ENCODE assay signal across 18 cellular contexts in the genomic region with DNA sequence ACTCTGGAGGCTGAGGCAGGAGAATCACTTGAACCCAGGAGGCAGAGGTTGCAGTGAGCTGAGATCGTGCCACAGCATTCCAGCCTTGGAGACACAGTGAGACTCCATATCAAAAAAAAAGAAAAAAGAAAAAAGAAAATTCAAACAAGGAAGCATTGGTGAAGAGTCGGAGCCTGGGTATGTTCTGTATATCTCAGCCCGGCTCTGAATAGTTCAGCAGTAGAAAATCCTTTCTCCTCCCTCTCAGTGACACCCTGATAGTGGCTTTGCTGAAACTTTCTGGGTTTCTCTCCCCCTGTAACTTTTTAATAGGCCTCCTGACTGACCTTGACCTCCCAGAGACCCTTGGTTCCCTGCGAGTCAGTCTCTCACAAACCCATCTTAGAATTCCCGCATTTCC.
DNase-seq lines count a peak whose midpoint lies in the region; ATAC-seq, FAIRE-seq and TF ChIP-seq lines count a peak whose summit lies in the region.
"Had no signal": no experiment of that assay in that cellular context is flagged by ENCODE, and none has a peak within 500 bp of the region (broad histone marks: within the 10 kb centered on the region; RNA-seq: fewer than 3 reads in every experiment).

No MANE protein-coding gene starts in this region.

- 71% methylated on average over 5 of the region's 5 CpGs for WGBS in HepG2 (ENCODE audit: low lambda C conversion rate)

- no peaks in the 10 kb centered on the region for H3K9me3 ChIP-seq in HepG2 (ENCODE audit: low read length)
- H3K9me3 ChIP-seq in subcutaneous abdominal adipose tissue (ENCODE audit: control insufficient read depth in 5 of 5, low read length in 5 of 5) = no peaks in the 10 kb centered on the region
- no peaks in the 10 kb centered on the region for H3K9me3 ChIP-seq in T-helper 17 cell (ENCODE audit: control insufficient read depth, low read length, poor library complexity, severe bottlenecking)
- H3K9me3 ChIP-seq: HAP-1 had no signal

- H3F3A ChIP-seq in GM23338 (replicated peaks; ENCODE audit: low read depth) = no peaks in the 10 kb centered on the region

- POLR2A ChIA-PET in HepG2 (lab: Yijun Ruan, JAX) = no interaction called here

- H3K27ac ChIP-seq in GM23338 (ENCODE audit: low read depth) (no peak overlapping the region), HepG2 (ENCODE audit: extremely low read length, insufficient read depth, low read length) (peak overlapping the region; percentile 55), subcutaneous abdominal adipose tissue (ENCODE audit: low read depth, low read length) (peak overlapping the region; percentile 43)
- H3K27ac ChIP-seq: C4-2B had no signal

- H3K27me3 ChIP-seq in GM23338 (ENCODE audit: insufficient read depth) (no peaks in the 10 kb centered on the region), HepG2 (ENCODE audit: control insufficient read depth in 1 of 2, insufficient read depth in 2 of 2, low read length in 2 of 2) (no peaks in the 10 kb centered on the region), subcutaneous abdominal adipose tissue (ENCODE audit: control insufficient read depth in 5 of 5, insufficient read depth in 4 of 5, low read length in 5 of 5) (no peaks in the 10 kb centered on the region)

- H3K4me3 ChIP-seq in GM23338 = no peak overlapping the region
- H3K4me3 ChIP-seq in HepG2 (replicated peaks in 1 of 3; ENCODE audit: insufficient read depth in 1 of 3, low read depth in 2 of 3, low read length in 3 of 3) = peak overlapping the region in 2 of 3 experiments; percentile 24 to 36; a peak in 2 of 6 replicates
- H3K4me3 ChIP-seq in subcutaneous abdominal adipose tissue (ENCODE audit: low read depth in 1 of 5, low read length in 5 of 5) = no peak overlapping the region
- H3K4me3 ChIP-seq: HAP-1, K562 had no signal

- intact Hi-C loops in HepG2 (cut with micrococcal nuclease; ENCODE audit: unreplicated experiment) = loop anchor here (10.0 kb wide), 1 partner anchor 59 kb away; no protein-coding TSS in a partner anchor

- ATAC-seq in GM23338 = no peak
- peak; percentile 62; the same call in 2 of the 3 replicates for ATAC-seq in HepG2
- no peak for ATAC-seq in GM19467 (IDR thresholded peaks at IDR 0.05; ENCODE audit: unreplicated experiment)
- no peak for ATAC-seq in T-helper 17 cell
- ATAC-seq: K562 had no signal

- no peaks in the 10 kb centered on the region for H3K36me3 ChIP-seq in GM23338 (ENCODE audit: insufficient read depth)
- no peaks in the 10 kb centered on the region for H3K36me3 ChIP-seq in HepG2 (replicated peaks in 1 of 2; ENCODE audit: control insufficient read depth in 1 of 2, insufficient read depth in 2 of 2, low read length in 2 of 2)
- no peaks in the 10 kb centered on the region for H3K36me3 ChIP-seq in subcutaneous abdominal adipose tissue (ENCODE audit: control insufficient read depth in 5 of 5, insufficient read depth in 5 of 5, low read length in 5 of 5)
- H3K36me3 ChIP-seq: HAP-1 had no signal

- H3K4me3 Mint-ChIP-seq in GM23338 (no peak overlapping the region), T-helper 17 cell (no peak overlapping the region)
- H3K4me3 Mint-ChIP-seq: CD4-positive, alpha-beta T cell had no signal

- no peak for TF ChIP-seq CTCF in GM23338 (conservative IDR thresholded peaks at IDR 0.05; ENCODE audit: low read depth in 2 of 2)
- no peak for TF ChIP-seq CTCF in HepG2 (CRISPR knock-in tag; IDR thresholded peaks at IDR 0.05)

- TF ChIP-seq RAD21 in HepG2 (CRISPR knock-in tag; IDR thresholded peaks at IDR 0.05) = no peak

- in situ Hi-C loops in HepG2 (cut with HindIII; ENCODE audit: extremely low pct_ligation_motif_present, low pct_unique_long_range_greater_than_20kb) = no loop called here

- H3K79me2 ChIP-seq in GM23338 (replicated peaks; ENCODE audit: insufficient read depth) (no peaks in the 10 kb centered on the region), HepG2 (ENCODE audit: insufficient read depth, low read length) (no peaks in the 10 kb centered on the region)

- H3K27ac Mint-ChIP-seq in GM23338 = no peak overlapping the region
- H3K27ac Mint-ChIP-seq in T-helper 17 cell = no peak overlapping the region
- H3K27ac Mint-ChIP-seq: CD4-positive, alpha-beta T cell had no signal

- TF ChIP-seq EP300 in HepG2 (IDR thresholded peaks at IDR 0.05; ENCODE audit: low read depth in 2 of 2, low read length in 2 of 2) (no peak), HepG2 (CRISPR knock-in tag; IDR thresholded peaks at IDR 0.05; ENCODE audit: borderline replicate concordance) (no peak)

- H4K20me1 ChIP-seq in GM23338 (replicated peaks; ENCODE audit: insufficient read depth) (no peaks in the 10 kb centered on the region), HepG2 (ENCODE audit: insufficient read depth, low read length) (no peaks in the 10 kb centered on the region)

- H3K9me2 ChIP-seq in GM23338 (ENCODE audit: insufficient read depth) = peaks cover 13% of the 10 kb centered on the region; the same call in 1 of the 2 replicates

- CTCF ChIA-PET in HepG2 (lab: Yijun Ruan, JAX; ENCODE audit: low intra/inter-chr PET ratio, low total read pairs) = no interaction called here

- H3K27me3 Mint-ChIP-seq in GM23338 (ENCODE audit: insufficient read depth, low read depth, poor library complexity) = peaks cover 4% of the 10 kb centered on the region
- H3K27me3 Mint-ChIP-seq in T-helper 17 cell = peaks cover 17% of the 10 kb centered on the region
- H3K27me3 Mint-ChIP-seq: CD4-positive, alpha-beta T cell had no signal

- DNase-seq in GM23338 (ENCODE audit: low spot score) (no peak), HepG2 (ENCODE audit: low spot score) (no peak), retina (no peak), T-helper 17 cell (no peak)
- DNase-seq: AML-193; CD4-positive, alpha-beta T cell; DMS153; DMS79; GDM1; IMR-90 had no signal

- no peaks in the 10 kb centered on the region for H3K4me1 ChIP-seq in GM23338 (ENCODE audit: insufficient read depth)
- H3K4me1 ChIP-seq in HepG2 (ENCODE audit: insufficient read depth, low read length) = peaks cover 25% of the 10 kb centered on the region
- H3K4me1 ChIP-seq in subcutaneous abdominal adipose tissue (ENCODE audit: control insufficient read depth in 5 of 5, insufficient read depth in 5 of 5, low read length in 5 of 5) = peaks cover 4 to 37% (median 19%) of the 10 kb centered on the region in 5 donors
- H3K4me1 ChIP-seq: HAP-1 had no signal

- FAIRE-seq in HepG2 (lab: Jason Lieb, UNC) = no peak
- FAIRE-seq: A204.1, GM12892, GM18507, K562 had no signal

- peak overlapping the region; percentile 34; the same call in 1 of the 2 replicates for H3K9ac ChIP-seq in HepG2 (ENCODE audit: insufficient read depth, low read depth, low read length)
- H3K9ac ChIP-seq in subcutaneous abdominal adipose tissue (ENCODE audit: low read length in 5 of 5) = no peak overlapping the region

- H3K36me3 Mint-ChIP-seq in GM23338 (ENCODE audit: low read depth) = no peaks in the 10 kb centered on the region; the same call in 2 of the 3 replicates
- no peaks in the 10 kb centered on the region for H3K36me3 Mint-ChIP-seq in T-helper 17 cell (ENCODE audit: low read depth)

- H3K9me3 Mint-ChIP-seq in GM23338 = no peaks in the 10 kb centered on the region
- H3K9me3 Mint-ChIP-seq: CD4-positive, alpha-beta T cell had no signal

- H2AFZ ChIP-seq in GM23338 = peak overlapping the region; percentile 66; the same call in 1 of the 2 replicates
- no peak overlapping the region for H2AFZ ChIP-seq in HepG2 (ENCODE audit: low read length)

- no peak overlapping the region for H3K4me2 ChIP-seq in GM23338
- peak overlapping the region; percentile 63 for H3K4me2 ChIP-seq in HepG2 (ENCODE audit: low read depth, low read length)

- no peak for TF ChIP-seq POLR2A in HepG2 (IDR thresholded peaks at IDR 0.05; ENCODE audit: insufficient read depth in 1 of 2, low read depth in 2 of 2, low read length in 2 of 2)

- no TSS peak for BruUV-seq in HepG2 (replicated peaks; lab: Mats Ljungman, UMichigan)

- no peaks in the 10 kb centered on the region for H3K4me1 Mint-ChIP-seq in GM23338
- no peaks in the 10 kb centered on the region for H3K4me1 Mint-ChIP-seq in T-helper 17 cell

TF ChIP-seq in GM23338, 12 proteins besides CTCF, POLR2A, EP300 and RAD21 (continues in another document):
- TF ChIP-seq CREB1 (CRISPR knock-in tag; IDR thresholded peaks at IDR 0.05; ENCODE audit: low read depth) = no peak

TF ChIP-seq in HepG2, 621 proteins besides CTCF, POLR2A, EP300 and RAD21:
- TF ChIP-seq TBX2 (CRISPR knock-in tag; IDR thresholded peaks at IDR 0.05; ENCODE audit: borderline replicate concordance) (0 out of 2 replicates have a peak, but pooled peaks have one; percentile 2), E2F5 (CRISPR knock-in tag; conservative IDR thresholded peaks at IDR 0.05) (no peak)
TF ChIP-seq in HepG2: peak in this region for 1.

Comparison
In these comparisons a context has a peak if more than half of its experiments do, and no peak if none do; other contexts are left out.
1. H3K4me3 ChIP-seq: peak in HepG2 (2 of 3); none in GM23338 (single experiment) and subcutaneous abdominal adipose tissue (0 of 5).